8 cellular contexts compared by ENCODE assay signal in the genomic region with DNA sequence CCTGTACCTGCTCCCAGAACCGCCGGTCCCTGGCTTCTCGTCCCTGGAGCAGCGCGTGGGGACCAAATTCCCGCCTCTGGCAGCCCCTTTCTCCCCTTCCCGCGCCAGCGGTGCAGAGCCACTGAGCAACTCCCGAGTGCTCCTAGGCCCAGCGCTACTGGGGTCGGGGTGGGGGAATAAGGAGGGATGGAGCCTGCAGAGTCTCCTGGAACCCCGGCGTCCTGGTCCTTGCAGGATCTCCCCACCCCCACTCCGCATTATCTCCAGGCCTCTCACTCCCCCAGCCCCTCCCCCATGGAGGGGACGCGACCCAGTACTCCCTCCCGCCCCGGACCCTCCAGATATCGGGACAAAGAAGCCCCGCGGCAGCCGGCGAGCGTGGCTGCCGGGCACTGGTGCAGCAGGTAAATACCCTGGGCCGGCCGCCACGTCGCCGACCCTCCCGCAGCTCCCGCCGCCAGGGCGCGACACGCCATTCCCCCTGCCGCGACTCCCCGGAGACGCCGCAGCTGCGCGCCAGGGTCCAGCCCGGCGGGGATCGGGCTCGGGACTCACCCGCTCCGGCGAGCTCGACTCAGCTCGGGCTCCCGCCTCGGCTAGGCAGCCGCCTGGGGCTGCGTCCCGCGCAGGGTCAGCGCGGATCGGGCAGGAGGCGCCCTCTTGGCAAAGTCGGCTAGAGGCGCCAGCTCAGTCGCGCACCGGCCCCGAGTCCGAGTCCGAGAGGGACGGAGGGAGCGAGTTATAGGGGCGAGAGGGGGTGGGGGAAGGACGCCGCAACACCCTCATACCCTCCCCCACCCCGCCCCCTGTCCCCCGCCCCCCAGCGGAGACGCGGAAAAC. TPM values are rescaled to one million over a fixed set of nuclear protein-coding genes. Genes with fewer than 3 reads are reported as not detected.
DNase-seq lines count a peak whose midpoint lies in the region; FAIRE-seq and TF ChIP-seq lines count a peak whose summit lies in the region.

No MANE protein-coding gene starts in this region.

- H3K27me3 ChIP-seq in stomach smooth muscle (ENCODE audit: control insufficient read depth in 1 of 2, insufficient read depth in 2 of 2, low read length in 2 of 2) = peaks cover 63 to 71% of the 10 kb centered on the region in 2 donors

- H3K9me3 ChIP-seq in stomach smooth muscle (ENCODE audit: control insufficient read depth in 2 of 2, low read length in 2 of 2) (no peaks in the 10 kb centered on the region), OCI-LY7 (ENCODE audit: low read length) (no peaks in the 10 kb centered on the region)

- peaks cover 73% of the 10 kb centered on the region for H3K27me3 Mint-ChIP-seq in brain

- DNase-seq in AG20443 (ENCODE audit: low spot score) (peak; percentile 90), HuH-7 (ENCODE audit: low spot score) (peak; percentile 50), iris pigment epithelial cell (ENCODE audit: low read depth) (peak; percentile 18), activated gamma-delta T cell (lab: John Stamatoyannopoulos, UW) (no peak), OCI-LY7 (ENCODE audit: low spot score) (no peak), HTR-8/SVneo (ENCODE audit: insufficient read length, low spot score) (no peak)

- peak overlapping the region; percentile 71 to 83 (median 79) for H3K4me3 Mint-ChIP-seq in brain

- no peaks in the 10 kb centered on the region for H4K20me1 ChIP-seq in OCI-LY7 (ENCODE audit: insufficient read depth, low read length)

- H3K36me3 ChIP-seq in stomach smooth muscle (ENCODE audit: control insufficient read depth in 2 of 2, insufficient read depth in 2 of 2, low read length in 2 of 2) (no peaks in the 10 kb centered on the region), OCI-LY7 (ENCODE audit: insufficient read depth, low read length) (no peaks in the 10 kb centered on the region)

- no peak for TF ChIP-seq CTCF in brain (conservative IDR thresholded peaks at IDR 0.05)
- TF ChIP-seq CTCF in OCI-LY7 (conservative IDR thresholded peaks at IDR 0.05; ENCODE audit: low read length) = no peak

- POLR2A ChIA-PET in OCI-LY7 (lab: Charles Lee) = no interaction called here

- H3K79me2 ChIP-seq in OCI-LY7 (ENCODE audit: insufficient read depth, low read depth, low read length) = no peaks in the 10 kb centered on the region

- H3K36me3 Mint-ChIP-seq in brain = no peaks in the 10 kb centered on the region

- H3K9ac ChIP-seq in stomach smooth muscle (ENCODE audit: low read length in 2 of 2) = no peak overlapping the region

- no TSS peak for BruUV-seq in OCI-LY7 (replicated peaks; lab: Mats Ljungman, UMichigan)

- no peaks in the 10 kb centered on the region for H3K9me2 ChIP-seq in OCI-LY7 (ENCODE audit: insufficient read depth, low read length)

- peaks cover 0 to 2% (median 0%) of the 10 kb centered on the region in 5 experiments for H3K9me3 Mint-ChIP-seq in brain

- H3K4me3 ChIP-seq in stomach smooth muscle (ENCODE audit: low read length in 2 of 2) (peak overlapping the region; percentile 49 to 68), OCI-LY7 (ENCODE audit: low read depth, low read length, poor library complexity, severe bottlenecking) (no peak overlapping the region)

- H3K4me1 Mint-ChIP-seq in brain = peaks cover 68% of the 10 kb centered on the region

- CTCF ChIA-PET in OCI-LY7 (lab: Charles Lee; ENCODE audit: unreplicated experiment) = no interaction called here

- intact Hi-C loops in OCI-LY7 (cut with micrococcal nuclease; ENCODE audit: unreplicated experiment) = no loop called here

- peak overlapping the region in 2 of 5 experiments; percentile 8 to 43 for H3K27ac Mint-ChIP-seq in brain

- H2AFZ ChIP-seq in OCI-LY7 (ENCODE audit: low read length) = no peak overlapping the region

- H3K4me1 ChIP-seq in stomach smooth muscle (ENCODE audit: control insufficient read depth, insufficient read depth, low read length) = peaks cover 30% of the 10 kb centered on the region
- no peaks in the 10 kb centered on the region for H3K4me1 ChIP-seq in OCI-LY7 (ENCODE audit: insufficient read depth, low read length, poor library complexity, severe bottlenecking)

- no peak overlapping the region for H3K27ac ChIP-seq in stomach smooth muscle (ENCODE audit: low read length)
- H3K27ac ChIP-seq in OCI-LY7 (ENCODE audit: low read depth, low read length, poor library complexity, severe bottlenecking) = no peak overlapping the region

- H3K4me2 ChIP-seq in OCI-LY7 (ENCODE audit: low read length) = no peak overlapping the region

- no peak for FAIRE-seq in HTR-8/SVneo (lab: Jason Lieb, UNC)

RNA-seq across cellular contexts. Expression of a gene that starts 1.2 kb away (rescaled TPM):
- 0.75 TPM for polyA plus RNA-seq in brain (ENCODE audit: insufficient read depth, low read depth, low replicate concordance)
- not detected in 2 replicates for total RNA-seq in OCI-LY7 (2014; rRNA removed; shearing (Covaris generic))
- not detected in 2 replicates for total RNA-seq in OCI-LY7 (2022)

Comparison
In these comparisons a context has a peak if more than half of its experiments do, and no peak if none do; other contexts are left out.
1. DNase-seq: peak in AG20443 (single experiment), HuH-7 (single experiment) and iris pigment epithelial cell (single experiment); none in activated gamma-delta T cell (single experiment), OCI-LY7 (single experiment) and HTR-8/SVneo (single experiment).